ENCODE assay signal across 8 cellular contexts in genomic region chr1:34859442-34860200, GRCh38. TPM values are rescaled to one million over a fixed set of nuclear protein-coding genes. Genes with fewer than 3 reads are reported as not detected.
DNase-seq lines count a peak whose midpoint lies in the region; ATAC-seq and TF ChIP-seq lines count a peak whose summit lies in the region.

A gene with protein sequence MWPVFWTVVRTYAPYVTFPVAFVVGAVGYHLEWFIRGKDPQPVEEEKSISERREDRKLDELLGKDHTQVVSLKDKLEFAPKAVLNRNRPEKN (minus strand): TSS chr1:34859749. CDS start chr1:34855977, 3,772 bp downstream.

- in situ Hi-C loops in astrocyte of the cerebellum (cut with HindIII; ENCODE audit: low sequenced_read_pairs), result no loop called here

- ATAC-seq in GM18499 (IDR thresholded peaks at IDR 0.05; ENCODE audit: insufficient read depth, unreplicated experiment) (peak; percentile 73), HG02970 (IDR thresholded peaks at IDR 0.05; ENCODE audit: low FRiP score, unreplicated experiment) (peak; percentile 91), GM18873 (IDR thresholded peaks at IDR 0.05; ENCODE audit: low FRiP score, unreplicated experiment) (no peak)

- peak; percentile 82 to 93 for DNase-seq in NCI-H1930 (lab: John Stamatoyannopoulos, UW)
- DNase-seq in T-helper 9 cell, result peak; percentile 83
- peak; percentile 76 for DNase-seq in astrocyte of the cerebellum (ENCODE audit: low read depth)
- peak; percentile 99 for DNase-seq in hepatic stellate cell (ENCODE audit: low spot score)
- DNase-seq in renal cortical epithelial cell (ENCODE audit: low read depth), result peak; percentile 84

- peak within 1 kb of the TSS; percentile 97 for H3K4me3 ChIP-seq in astrocyte of the cerebellum (ENCODE audit: low read depth, low read length)

- TF ChIP-seq CTCF in astrocyte of the cerebellum (IDR thresholded peaks at IDR 0.05; ENCODE audit: low read depth, low read length, missing control alignments), result peak; percentile 86

RNA-seq across cellular contexts. Expression of the gene that starts here (rescaled TPM):
- 40.1 and 46.4 TPM in 2 replicates for total RNA-seq in renal cortical epithelial cell
